5 cellular contexts compared by ENCODE assay signal in genomic region chr11:101216091-101216490, GRCh38.
A peak's percentile ranks its signal among the peaks of the same experiment; 100 is the strongest.
DNase-seq lines count a peak whose midpoint lies in the region; TF ChIP-seq lines count a peak whose summit lies in the region.
"Not testable (repeated sequence)": the region's sequence is repeated elsewhere in the genome, so short reads cannot be mapped to it uniquely, and the experiment has no call there.

No MANE protein-coding gene starts in this region.

- H3K9me3 ChIP-seq in liver (ENCODE audit: control insufficient read depth in 4 of 4, low read length in 3 of 4) = peaks cover 0 to 11% (median 6%) of the 10 kb centered on the region in 4 donors

- not testable (repeated sequence) for H3K4me1 ChIP-seq in liver (ENCODE audit: control insufficient read depth in 4 of 4, insufficient read depth in 4 of 4, low read length in 3 of 4)

- not testable (repeated sequence) for TF ChIP-seq RAD21 in liver (IDR thresholded peaks at IDR 0.05)

- H3K27me3 ChIP-seq in liver (ENCODE audit: control insufficient read depth in 4 of 4, insufficient read depth in 4 of 4, low read length in 3 of 4) = not testable (repeated sequence)

- not testable (repeated sequence) for TF ChIP-seq CTCF in liver (IDR thresholded peaks at IDR 0.05; ENCODE audit: low read depth, low read length, missing input control)

- DNase-seq in DMS 273 (lab: John Stamatoyannopoulos, UW; ENCODE audit: unreplicated experiment) (peak; percentile 0), HT-29 (ENCODE audit: low spot score) (peak; percentile 15), NCI-H69 (lab: John Stamatoyannopoulos, UW) (peak; percentile 17), renal cortical epithelial cell (ENCODE audit: low read depth) (peak; percentile 13)

- WGBS in liver = 52% methylated on average over 1 of the region's 1 CpG

- H3K27ac ChIP-seq in liver (ENCODE audit: low read depth in 1 of 2, low read length in 2 of 2) = not testable (repeated sequence)

- H3K4me3 ChIP-seq in liver (ENCODE audit: low read depth in 1 of 3, low read length in 3 of 3) = not testable (repeated sequence)

- not testable (repeated sequence) for H3K36me3 ChIP-seq in liver (ENCODE audit: control insufficient read depth in 4 of 4, insufficient read depth in 3 of 4, low read depth in 1 of 4, low read length in 3 of 4)

- not testable (repeated sequence) for H3K9ac ChIP-seq in liver (ENCODE audit: low read depth in 1 of 2, low read length in 2 of 2)

TF ChIP-seq in liver, 16 proteins besides CTCF, POLR2A, EP300 and RAD21:
- peak; percentile 29 to 41 for TF ChIP-seq HNF4A (conservative IDR thresholded peaks at IDR 0.05)
TF ChIP-seq in liver: peak in this region for 1; not testable (repeated sequence) for 15.
